ENCODE assay signal across 8 cellular contexts in the genomic region with DNA sequence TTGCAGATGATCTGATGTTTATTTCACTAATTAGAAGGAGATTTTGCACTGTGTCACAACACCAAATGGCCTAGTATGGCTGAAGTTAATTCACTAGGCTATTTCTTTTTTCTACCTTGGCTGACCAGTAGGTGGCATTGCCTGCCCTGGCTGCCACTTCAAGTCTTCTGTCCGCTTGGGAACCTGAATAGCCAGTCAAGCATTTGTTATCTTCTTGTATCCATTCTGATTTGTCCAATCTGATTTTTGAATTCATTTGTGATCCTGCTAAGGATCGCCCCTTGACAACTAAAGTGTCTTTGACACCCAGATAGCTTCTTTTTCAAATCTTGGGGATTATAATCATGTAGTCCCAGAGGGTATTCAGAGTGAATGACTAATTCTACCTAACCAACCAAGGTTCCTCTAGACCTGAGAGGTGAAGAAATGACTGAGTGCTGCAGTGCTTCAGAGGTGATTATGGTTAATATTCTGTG.
DNase-seq lines count a peak whose midpoint lies in the region; ATAC-seq and TF ChIP-seq lines count a peak whose summit lies in the region.

No MANE protein-coding gene starts in this region.

- peak; percentile 85 for TF ChIP-seq CTCF in foreskin fibroblast (IDR thresholded peaks at IDR 0.05; ENCODE audit: low read depth, low read length)

- ATAC-seq in GM19351 (IDR thresholded peaks at IDR 0.05; ENCODE audit: unreplicated experiment), result peak; percentile 77
- peak; percentile 76 for ATAC-seq in HG03175 (IDR thresholded peaks at IDR 0.05; ENCODE audit: unreplicated experiment)

- DNase-seq in DMS53 treated with DMSO at 0.1 percent for 48 hours (lab: John Stamatoyannopoulos, UW; ENCODE audit: unreplicated experiment) (peak; percentile 84), NCI-H446 (lab: John Stamatoyannopoulos, UW) (peak; percentile 61 to 88), foreskin fibroblast (peak; percentile 69 to 91), occipital lobe (lab: John Stamatoyannopoulos, UW) (peak; percentile 3), cortex of kidney (lab: John Stamatoyannopoulos, UW) (no peak)
- DNase-seq in activated CD4-positive, alpha-beta T cell treated with anti-CD3 and anti-CD28 coated beads, Interleukin-2, amount 50 U/mL, for 1 hour, result peak; percentile 16

- no peak overlapping the region for H3K4me3 ChIP-seq in foreskin fibroblast (ENCODE audit: low read depth in 1 of 2, low read length in 2 of 2)
